In the genomic region with DNA sequence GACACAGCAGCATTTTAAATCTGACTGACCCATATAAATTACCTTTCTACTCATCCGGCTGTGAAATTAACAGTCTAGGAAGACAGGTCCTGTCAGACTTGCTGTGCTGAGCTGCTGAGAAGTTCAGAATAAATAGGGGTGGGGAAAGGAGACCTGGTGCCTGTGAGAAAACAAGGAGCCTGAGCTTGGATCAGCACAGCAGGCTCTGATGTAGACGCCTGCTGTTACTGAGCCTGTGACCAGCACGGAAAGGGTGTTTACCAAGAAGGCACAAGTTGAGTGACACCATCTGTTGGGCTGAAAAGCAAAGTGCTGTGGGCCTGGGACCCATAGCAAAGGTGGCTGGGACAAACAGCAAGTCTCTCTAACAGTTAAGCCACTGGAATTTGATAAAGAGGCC, we compare ENCODE assay signal across 1 cellular context.
TF ChIP-seq lines count a peak whose summit lies in the region.

No MANE protein-coding gene starts in this region.

TF ChIP-seq in SK-N-SH, 30 proteins besides CTCF, POLR2A, EP300 and RAD21 (continued from another document):
- TF ChIP-seq, protein P1, sequence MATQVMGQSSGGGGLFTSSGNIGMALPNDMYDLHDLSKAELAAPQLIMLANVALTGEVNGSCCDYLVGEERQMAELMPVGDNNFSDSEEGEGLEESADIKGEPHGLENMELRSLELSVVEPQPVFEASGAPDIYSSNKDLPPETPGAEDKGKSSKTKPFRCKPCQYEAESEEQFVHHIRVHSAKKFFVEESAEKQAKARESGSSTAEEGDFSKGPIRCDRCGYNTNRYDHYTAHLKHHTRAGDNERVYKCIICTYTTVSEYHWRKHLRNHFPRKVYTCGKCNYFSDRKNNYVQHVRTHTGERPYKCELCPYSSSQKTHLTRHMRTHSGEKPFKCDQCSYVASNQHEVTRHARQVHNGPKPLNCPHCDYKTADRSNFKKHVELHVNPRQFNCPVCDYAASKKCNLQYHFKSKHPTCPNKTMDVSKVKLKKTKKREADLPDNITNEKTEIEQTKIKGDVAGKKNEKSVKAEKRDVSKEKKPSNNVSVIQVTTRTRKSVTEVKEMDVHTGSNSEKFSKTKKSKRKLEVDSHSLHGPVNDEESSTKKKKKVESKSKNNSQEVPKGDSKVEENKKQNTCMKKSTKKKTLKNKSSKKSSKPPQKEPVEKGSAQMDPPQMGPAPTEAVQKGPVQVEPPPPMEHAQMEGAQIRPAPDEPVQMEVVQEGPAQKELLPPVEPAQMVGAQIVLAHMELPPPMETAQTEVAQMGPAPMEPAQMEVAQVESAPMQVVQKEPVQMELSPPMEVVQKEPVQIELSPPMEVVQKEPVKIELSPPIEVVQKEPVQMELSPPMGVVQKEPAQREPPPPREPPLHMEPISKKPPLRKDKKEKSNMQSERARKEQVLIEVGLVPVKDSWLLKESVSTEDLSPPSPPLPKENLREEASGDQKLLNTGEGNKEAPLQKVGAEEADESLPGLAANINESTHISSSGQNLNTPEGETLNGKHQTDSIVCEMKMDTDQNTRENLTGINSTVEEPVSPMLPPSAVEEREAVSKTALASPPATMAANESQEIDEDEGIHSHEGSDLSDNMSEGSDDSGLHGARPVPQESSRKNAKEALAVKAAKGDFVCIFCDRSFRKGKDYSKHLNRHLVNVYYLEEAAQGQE (IDR thresholded peaks at IDR 0.05; ENCODE audit: low read depth, low read length) = no peak
- TF ChIP-seq TEAD4 (IDR thresholded peaks at IDR 0.05; ENCODE audit: borderline replicate concordance, insufficient read depth) (no peak), ELF1 (IDR thresholded peaks at IDR 0.05) (no peak)
TF ChIP-seq in SK-N-SH: peak in this region for 0.
